In genomic region chr16:84418056-84418849, GRCh38 we compare ENCODE assay signal across 32 cellular contexts. TPM values are rescaled to one million over a fixed set of nuclear protein-coding genes. Genes with fewer than 3 reads are reported as not detected.
"Had no signal": no experiment of that assay in that cellular context is flagged by ENCODE, and none has a peak within 500 bp of the region (broad histone marks: within the 10 kb centered on the region; RNA-seq: fewer than 3 reads in every experiment).

No MANE protein-coding gene starts in this region.

- H3K27ac Mint-ChIP-seq: memory B cell; naive thymus-derived CD4-positive, alpha-beta T cell; nephron had no signal

- H3K4me3 ChIP-seq: dorsolateral prefrontal cortex, esophagus muscularis mucosa, gastroesophageal sphincter, heart left ventricle, left ventricle myocardium inferior, lung, prostate gland, right atrium auricular region, smooth muscle cell, suprapubic skin, transverse colon, vagina had no signal

- H3K36me3 Mint-ChIP-seq: memory B cell; naive thymus-derived CD4-positive, alpha-beta T cell had no signal

- H3K9me3 Mint-ChIP-seq: nephron had no signal

- H3K9ac ChIP-seq: parathyroid adenoma had no signal

- H3K27ac ChIP-seq: dorsolateral prefrontal cortex, esophagus muscularis mucosa, foreskin keratinocyte, gastroesophageal sphincter, heart left ventricle, left ventricle myocardium inferior, neutrophil, parathyroid adenoma, prostate gland, right atrium auricular region, suprapubic skin, transverse colon, vagina had no signal

- H3K9me3 ChIP-seq: esophagus muscularis mucosa, gastroesophageal sphincter, heart left ventricle, left ventricle myocardium inferior, neutrophil, prostate gland, right atrium auricular region, suprapubic skin, transverse colon, vagina had no signal

- H2AFZ ChIP-seq: parathyroid adenoma had no signal

- H3K36me3 ChIP-seq: esophagus muscularis mucosa, gastroesophageal sphincter, heart left ventricle, left ventricle myocardium inferior, prostate gland, right atrium auricular region, suprapubic skin, vagina had no signal

- H3K4me3 Mint-ChIP-seq: memory B cell; naive thymus-derived CD4-positive, alpha-beta T cell; nephron; stimulated activated naive CD8-positive, alpha-beta T cell treated with anti-CD3 and anti-CD28 coated beads, Interleukin-15, amount 100 ng/mL, for 72 hours had no signal

- ATAC-seq: foreskin keratinocyte; gastroesophageal sphincter; heart left ventricle; left colon; naive thymus-derived CD4-positive, alpha-beta T cell; sciatic nerve; stimulated activated naive CD8-positive, alpha-beta T cell treated with anti-CD3 and anti-CD28 coated beads, Interleukin-15, amount 100 ng/mL, for 72 hours had no signal

- H3K27me3 ChIP-seq: dorsolateral prefrontal cortex, heart left ventricle, neutrophil, right atrium auricular region, transverse colon, vagina had no signal

- H3K4me1 ChIP-seq: esophagus muscularis mucosa, foreskin keratinocyte, gastroesophageal sphincter, parathyroid adenoma, prostate gland, right atrium auricular region, suprapubic skin, transverse colon, vagina had no signal

- H3K4me2 ChIP-seq: smooth muscle cell had no signal

- DNase-seq: dorsolateral prefrontal cortex; effector CD4-positive, alpha-beta T cell; foreskin keratinocyte; heart left ventricle; hippocampal formation; islet precursor cell; kidney glomerular epithelial cell; left colon; left ventricle myocardium inferior; midbrain; naive thymus-derived CD4-positive, alpha-beta T cell; stimulated activated CD4-positive, alpha-beta T cell treated with anti-CD3 and anti-CD28 coated beads, Interleukin-12 subunit alpha, Interleukin-12 subunit beta, amount 100 ng/mL, for 4 hours; stimulated activated CD4-positive, alpha-beta T cell treated with anti-CD3 and anti-CD28 coated beads, Interleukin-1b, Interleukin-23, amount 100 ng/mL, for 48 hours; stimulated activated CD4-positive, alpha-beta T cell treated with anti-CD3 and anti-CD28 coated beads, Interleukin-4, amount 100 ng/mL, for 1 hour; stimulated activated CD8-positive, alpha-beta memory T cell treated with anti-CD3 and anti-CD28 coated beads, Interleukin-4, amount 100 ng/mL, for 48 hours; stimulated activated naive CD4-positive, alpha-beta T cell; stimulated activated naive CD8-positive, alpha-beta T cell treated with anti-CD3 and anti-CD28 coated beads, Interleukin-15, amount 100 ng/mL, for 72 hours; transverse colon had no signal

RNA-seq across cellular contexts. Expression of gene ATP2C2, which starts 49.9 kb away (rescaled TPM):
- total RNA-seq: fibroblast of lung; heart left ventricle; left ventricle myocardium inferior; naive thymus-derived CD4-positive, alpha-beta T cell; right atrium auricular region had no signal
- polyA plus RNA-seq: fibroblast of lung had no signal
